24 cellular contexts compared by ENCODE assay signal in the genomic region with DNA sequence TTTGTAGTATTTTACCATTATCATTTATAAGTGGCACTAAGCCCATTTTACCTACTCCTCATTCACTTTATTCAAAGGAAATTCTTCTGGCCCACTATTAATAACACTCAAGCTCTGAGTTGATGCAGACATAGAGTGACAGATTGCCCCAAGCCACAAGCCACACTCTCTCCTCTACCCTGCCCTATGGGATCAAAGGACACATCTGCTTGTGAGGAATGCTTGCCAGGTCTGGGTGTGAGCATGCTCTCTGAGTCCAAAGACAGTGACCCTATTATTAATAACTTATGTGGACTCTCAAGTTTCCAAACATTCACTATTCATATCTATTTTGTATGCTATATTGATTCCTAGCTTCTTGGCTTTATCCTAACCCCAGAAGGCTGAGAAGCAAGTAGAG. TPM values are rescaled to one million over a fixed set of nuclear protein-coding genes. Genes with fewer than 3 reads are reported as not detected.
"Had no signal": no experiment of that assay in that cellular context is flagged by ENCODE, and none has a peak within 500 bp of the region (broad histone marks: within the 10 kb centered on the region; RNA-seq: fewer than 3 reads in every experiment).

No MANE protein-coding gene starts in this region.

- H3K9me3 ChIP-seq: esophagus muscularis mucosa, tibial nerve had no signal

- DNase-seq: activated CD4-positive, alpha-beta T cell treated with anti-CD3 and anti-CD28 coated beads, Interleukin-2, amount 10 ng/mL, durations not matched to agents 24 days and 14 days; activated CD4-positive, CD25-positive, alpha-beta regulatory T cell; activated CD8-positive, alpha-beta T cell treated with anti-CD3 and anti-CD28 coated beads for 36 hours; activated naive CD4-positive, alpha-beta T cell; activated T-cell treated with anti-CD3 and anti-CD28 coated beads, Interleukin-2, amount 50 U/mL, for 1 hour; effector memory CD4-positive, alpha-beta T cell; foreskin keratinocyte; glutamatergic neuron; hippocampal formation; nucleus accumbens; posterior cingulate gyrus; T-helper 1 cell; T-helper 9 cell had no signal

- H3K4me1 ChIP-seq: esophagus muscularis mucosa, foreskin keratinocyte had no signal

- FAIRE-seq: astrocyte, bronchial epithelial cell, endothelial cell of umbilical vein, islet of Langerhans, urothelium cell line had no signal

- ATAC-seq: activated CD8-positive, alpha-beta T cell treated with anti-CD3 and anti-CD28 coated beads for 36 hours; activated T-helper 17 cell treated with anti-CD3 and anti-CD28 coated beads, Interleukin-2, amount 50 U/mL, for 72 hours; foreskin keratinocyte had no signal

- H3K36me3 ChIP-seq: esophagus muscularis mucosa, tibial nerve had no signal

- H3K27ac ChIP-seq: esophagus muscularis mucosa, foreskin keratinocyte had no signal

- H3K4me3 ChIP-seq: esophagus muscularis mucosa, tibial nerve had no signal

- H3K27me3 ChIP-seq: esophagus muscularis mucosa, tibial nerve had no signal

RNA-seq across cellular contexts. Expression of gene ETNPPL, which starts 18.5 kb away (rescaled TPM):
- total RNA-seq: activated CD4-positive, alpha-beta T cell treated with anti-CD3 and anti-CD28 coated beads, Interleukin-2, amount 10 ng/mL, durations not matched to agents 24 days and 14 days; activated CD8-positive, alpha-beta T cell treated with anti-CD3 and anti-CD28 coated beads for 36 hours; activated T-helper 17 cell treated with anti-CD3 and anti-CD28 coated beads, Interleukin-2, amount 50 U/mL, for 72 hours; astrocyte; bronchial epithelial cell; endothelial cell of umbilical vein; foreskin keratinocyte; lung microvascular endothelial cell; mesothelial cell of epicardium; skeletal muscle tissue had no signal
- polyA plus RNA-seq: endothelial cell of umbilical vein, foreskin keratinocyte had no signal
